1 cellular context compared by ENCODE assay signal in genomic region chr16:28166394-28167208, GRCh38.
TF ChIP-seq lines count a peak whose summit lies in the region.

No MANE protein-coding gene starts in this region.

TF ChIP-seq in HEK293, 187 proteins besides CTCF, POLR2A, EP300 and RAD21 (continued from another document):
- TF ChIP-seq ZNF341 (tag by site-specific recombination; IDR thresholded peaks at IDR 0.05; ENCODE audit: low read depth) = no peak
- TF ChIP-seq ZNF23 (tag by site-specific recombination; IDR thresholded peaks at IDR 0.05; ENCODE audit: borderline replicate concordance) = no peak
- TF ChIP-seq ZNF561 (tag by site-specific recombination; IDR thresholded peaks at IDR 0.05; ENCODE audit: borderline replicate concordance) = no peak
- TF ChIP-seq FEZF1 (tag by site-specific recombination; IDR thresholded peaks at IDR 0.05) = no peak
- peak; percentile 99 for TF ChIP-seq PRDM1 (tag by site-specific recombination; IDR thresholded peaks at IDR 0.05)
- TF ChIP-seq ZNF10 (tag by site-specific recombination; IDR thresholded peaks at IDR 0.05) = 0 out of 2 replicates have a peak, but pooled peaks have one; percentile 9
- no peak for TF ChIP-seq GLIS1 (tag by site-specific recombination; IDR thresholded peaks at IDR 0.05)
- no peak for TF ChIP-seq ZNF654 (tag by site-specific recombination; IDR thresholded peaks at IDR 0.05; ENCODE audit: low read depth)
- no peak for TF ChIP-seq YY2 (tag by site-specific recombination; IDR thresholded peaks at IDR 0.05)
- TF ChIP-seq ZNF677 (tag by site-specific recombination; IDR thresholded peaks at IDR 0.05) = no peak
- no peak for TF ChIP-seq TRIM28 (IDR thresholded peaks at IDR 0.05; ENCODE audit: borderline replicate concordance, low read length)
- no peak for TF ChIP-seq SALL2 (tag by site-specific recombination; IDR thresholded peaks at IDR 0.05; ENCODE audit: borderline replicate concordance)
- TF ChIP-seq ZNF366 (tag by site-specific recombination; conservative IDR thresholded peaks at IDR 0.05) = peak; percentile 44; the same call in 1 of the 2 replicates
- no peak for TF ChIP-seq ZSCAN30 (tag by site-specific recombination; IDR thresholded peaks at IDR 0.05)
- no peak for TF ChIP-seq ZNF121 (tag by site-specific recombination; IDR thresholded peaks at IDR 0.05)
- TF ChIP-seq SP7 (tag by site-specific recombination; IDR thresholded peaks at IDR 0.05) = peak; percentile 70
- peak; percentile 74 for TF ChIP-seq ZNF600 (tag by site-specific recombination; IDR thresholded peaks at IDR 0.05)
- no peak for TF ChIP-seq KLF1 (tag by site-specific recombination; IDR thresholded peaks at IDR 0.05)
- TF ChIP-seq REPIN1 (tag by site-specific recombination; IDR thresholded peaks at IDR 0.05; ENCODE audit: low read depth) = no peak
- no peak for TF ChIP-seq ZNF792 (tag by site-specific recombination; IDR thresholded peaks at IDR 0.05)
- TF ChIP-seq ZNF146 (tag by site-specific recombination; IDR thresholded peaks at IDR 0.05) = no peak
- no peak for TF ChIP-seq PRDM4 (tag by site-specific recombination; IDR thresholded peaks at IDR 0.05)
- peak; percentile 77; the same call in 1 of the 2 replicates for TF ChIP-seq ZNF394 (tag by site-specific recombination; IDR thresholded peaks at IDR 0.05; ENCODE audit: borderline replicate concordance)
- TF ChIP-seq ZNF416 (tag by site-specific recombination; IDR thresholded peaks at IDR 0.05) = no peak
- no peak for TF ChIP-seq ZNF433 (tag by site-specific recombination; IDR thresholded peaks at IDR 0.05; ENCODE audit: low read depth)
- no peak for TF ChIP-seq HOXD13 (CRISPR knock-in tag; IDR thresholded peaks at IDR 0.05; ENCODE audit: borderline replicate concordance)
- TF ChIP-seq PRDM10 (tag by site-specific recombination; IDR thresholded peaks at IDR 0.05) = peak; percentile 80
